In the genomic region with DNA sequence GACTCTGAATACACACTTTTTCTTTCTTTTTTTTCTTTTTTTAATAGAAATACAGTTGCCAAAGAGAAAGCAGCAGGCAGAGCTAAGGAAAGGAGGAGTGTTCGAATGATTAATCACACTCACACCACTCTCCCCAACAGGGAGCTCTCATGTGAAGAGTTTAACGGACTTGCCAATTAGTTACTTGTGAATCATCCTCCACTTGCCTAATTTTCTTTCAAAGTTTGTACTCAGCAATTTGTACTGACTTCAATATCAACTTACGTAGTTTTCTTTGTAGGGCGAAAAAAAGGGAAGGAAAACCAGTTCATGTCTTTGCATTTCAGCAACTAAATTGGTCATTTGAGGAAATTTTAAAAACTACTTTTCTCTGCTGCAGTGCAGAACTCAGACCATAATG, we compare ENCODE assay signal across 8 cellular contexts.
DNase-seq lines count a peak whose midpoint lies in the region; ATAC-seq lines count a peak whose summit lies in the region.

No MANE protein-coding gene starts in this region.

- peaks cover 25% of the 10 kb centered on the region for H3K36me3 ChIP-seq in adipocyte (ENCODE audit: control insufficient read depth, insufficient read depth, low read length, severe bottlenecking)

- peak overlapping the region; percentile 59 for H3K9ac ChIP-seq in adipocyte (ENCODE audit: low read length)

- no peaks in the 10 kb centered on the region for H3K27me3 ChIP-seq in adipocyte (replicated peaks; ENCODE audit: control insufficient read depth, insufficient read depth, low read length)

- ATAC-seq in HG03175 (IDR thresholded peaks at IDR 0.05; ENCODE audit: unreplicated experiment): peak; percentile 19
- no peak for ATAC-seq in HG03439 (IDR thresholded peaks at IDR 0.05; ENCODE audit: unreplicated experiment)
- ATAC-seq in GM21526 (IDR thresholded peaks at IDR 0.05; ENCODE audit: low FRiP score, unreplicated experiment): no peak

- peak; percentile 73 for DNase-seq in EH (ENCODE audit: low read depth)
- DNase-seq in adipocyte (ENCODE audit: low read depth): no peak
- peak; percentile 45 for DNase-seq in midbrain (lab: John Stamatoyannopoulos, UW)
- no peak for DNase-seq in NCI-H1105 (lab: John Stamatoyannopoulos, UW)
- DNase-seq in NCI-H2107 treated with DMSO at 0.1 percent for 48 hours (lab: John Stamatoyannopoulos, UW; ENCODE audit: unreplicated experiment): no peak

- H3K4me1 ChIP-seq in adipocyte (ENCODE audit: control insufficient read depth, insufficient read depth, low read length): peaks cover 19% of the 10 kb centered on the region

- no peaks in the 10 kb centered on the region for H3K9me3 ChIP-seq in adipocyte (ENCODE audit: control insufficient read depth, low read length)

- H3K4me3 ChIP-seq in adipocyte (ENCODE audit: low read length): peak overlapping the region; percentile 65

Comparison
In these comparisons a context has a peak if more than half of its experiments do, and no peak if none do; other contexts are left out.
1. DNase-seq: peak in EH (single experiment) and midbrain (single experiment); none in adipocyte (single experiment), NCI-H1105 (single experiment) and NCI-H2107 treated with DMSO at 0.1 percent for 48 hours (single experiment).